In the genomic region with DNA sequence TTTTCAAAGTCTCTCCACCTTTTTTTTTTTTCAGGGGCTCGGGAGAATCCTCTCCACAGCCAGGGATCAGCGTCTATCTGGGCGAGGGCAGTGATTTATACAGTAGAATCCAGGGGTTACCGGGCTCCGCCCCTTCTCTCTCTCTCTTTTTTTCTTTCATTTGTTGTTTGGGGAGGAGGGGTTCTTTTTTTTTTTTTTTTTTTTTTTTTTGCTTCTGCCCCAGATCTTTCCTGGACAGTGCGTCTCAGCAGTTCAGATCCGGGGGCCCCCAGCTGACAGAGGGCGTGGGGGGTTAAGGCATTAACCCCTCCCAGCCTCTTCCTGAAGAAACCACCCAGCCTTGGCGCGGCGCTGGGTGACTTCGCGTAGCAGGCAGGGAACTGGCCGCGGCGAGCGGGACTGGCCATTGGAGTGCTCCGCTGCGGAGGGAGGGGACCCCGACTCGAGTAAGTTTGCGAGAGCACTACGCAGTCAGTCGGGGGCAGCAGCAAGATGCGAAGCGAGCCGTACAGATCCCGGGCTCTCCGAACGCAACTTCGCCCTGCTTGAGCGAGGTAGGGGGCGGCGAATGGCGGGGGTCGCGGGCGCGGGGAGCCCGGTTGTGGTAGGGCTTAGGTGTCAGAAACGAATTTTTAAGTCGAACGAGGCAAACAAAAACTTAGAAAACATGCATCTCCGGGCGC, we compare ENCODE assay signal across 8 cellular contexts. TPM values are rescaled to one million over a fixed set of nuclear protein-coding genes. Genes with fewer than 3 reads are reported as not detected.
DNase-seq lines count a peak whose midpoint lies in the region; ATAC-seq and TF ChIP-seq lines count a peak whose summit lies in the region.

A gene (plus strand): TSS at position 474 of the 683 bp plus-strand sequence. CDS start 1,966 bp downstream, outside the sequence.

- ATAC-seq in GM21723 (IDR thresholded peaks at IDR 0.05; ENCODE audit: unreplicated experiment), result peak; percentile 27
- ATAC-seq in activated CD8-positive, alpha-beta T cell treated with anti-CD3 and anti-CD28 coated beads for 36 hours, result peak; percentile 28

- POLR2A ChIA-PET in activated CD8-positive, alpha-beta T cell treated with anti-CD3 and anti-CD28 coated beads for 36 hours (lab: Charles Lee), result interaction anchor here (0.6 to 7.3 kb wide), 27 partner anchors 9 to 342 kb away, joined by 3 to 106 read pairs (median 5); a partner anchor contains a TSS

- no peaks in the 10 kb centered on the region for H3K9me3 ChIP-seq in ectodermal cell (ENCODE audit: control insufficient read depth, low read length)

- peaks cover 9% of the 10 kb centered on the region for H3K4me1 ChIP-seq in ectodermal cell (ENCODE audit: control insufficient read depth, insufficient read depth, low read length)

- H3K36me3 ChIP-seq in ectodermal cell (ENCODE audit: control insufficient read depth, insufficient read depth, low read length), result peaks cover 11% of the 10 kb centered on the region

- H3K27ac Mint-ChIP-seq in activated CD8-positive, alpha-beta T cell treated with anti-CD3 and anti-CD28 coated beads for 36 hours, result peak within 1 kb of the TSS; percentile 98

- WGBS in ectodermal cell, 2 experiments, result 0% methylated on average over 44 to 45 of the region's 45 CpGs

- DNase-seq in DMS53 (lab: John Stamatoyannopoulos, UW) (peak; percentile 75), LoVo (ENCODE audit: low spot score) (peak; percentile 16), lung microvascular endothelial cell (ENCODE audit: low read depth in 2 of 2) (peak; percentile 93 to 97), inferior parietal cortex (ENCODE audit: extremely low spot score) (no peak)
- DNase-seq in activated CD8-positive, alpha-beta T cell treated with anti-CD3 and anti-CD28 coated beads for 36 hours, result peak; percentile 81
- peak; percentile 59 to 71 (median 63) for DNase-seq in stimulated activated CD4-positive, alpha-beta T cell treated with anti-CD3 and anti-CD28 coated beads, TNF-alpha, amount 100 ng/mL, for 48 hours (ENCODE audit: low read depth in 3 of 3)

- H3K27me3 Mint-ChIP-seq in activated CD8-positive, alpha-beta T cell treated with anti-CD3 and anti-CD28 coated beads for 36 hours, result no peaks in the 10 kb centered on the region

- H3K4me3 Mint-ChIP-seq in activated CD8-positive, alpha-beta T cell treated with anti-CD3 and anti-CD28 coated beads for 36 hours, result peak within 1 kb of the TSS; percentile 86

- peaks cover 5% of the 10 kb centered on the region for H3K9me3 Mint-ChIP-seq in activated CD8-positive, alpha-beta T cell treated with anti-CD3 and anti-CD28 coated beads for 36 hours

- H3K4me1 Mint-ChIP-seq in activated CD8-positive, alpha-beta T cell treated with anti-CD3 and anti-CD28 coated beads for 36 hours (ENCODE audit: low read depth), result peaks cover 36% of the 10 kb centered on the region

- H3K27me3 ChIP-seq in ectodermal cell (ENCODE audit: control insufficient read depth, insufficient read depth, low read length, poor library complexity, severe bottlenecking), result peaks cover 29% of the 10 kb centered on the region

- CTCF ChIA-PET in activated CD8-positive, alpha-beta T cell treated with anti-CD3 and anti-CD28 coated beads for 36 hours (lab: Charles Lee), result interaction anchor here (1.0 to 15.6 kb wide), 10 partner anchors 16 to 115 kb away, joined by 3 to 301 read pairs (median 6); no protein-coding TSS in a partner anchor

- peak within 1 kb of the TSS; percentile 63 for H3K4me3 ChIP-seq in ectodermal cell (ENCODE audit: insufficient read depth, low read depth, low read length)

- TF ChIP-seq CTCF in activated CD8-positive, alpha-beta T cell treated with anti-CD3 and anti-CD28 coated beads for 36 hours (IDR thresholded peaks at IDR 0.05), result no peak

- H3K36me3 Mint-ChIP-seq in activated CD8-positive, alpha-beta T cell treated with anti-CD3 and anti-CD28 coated beads for 36 hours (ENCODE audit: low read depth), result peaks cover 49% of the 10 kb centered on the region

- intact Hi-C loops in activated CD8-positive, alpha-beta T cell treated with anti-CD3 and anti-CD28 coated beads for 36 hours (cut with micrococcal nuclease), result loop anchor here (1.0 to 5.0 kb wide), 4 partner anchors 100 to 309 kb away; no protein-coding TSS in a partner anchor

- peak within 1 kb of the TSS; percentile 80 for H3K27ac ChIP-seq in ectodermal cell (ENCODE audit: insufficient read depth, low read depth, low read length, poor library complexity, severe bottlenecking)

RNA-seq across cellular contexts. Expression of the gene that starts here (rescaled TPM):
- total RNA-seq in activated CD8-positive, alpha-beta T cell treated with anti-CD3 and anti-CD28 coated beads for 36 hours, result 10 to 100 TPM; 63.9 to 66.4 TPM
- 10.5 TPM for polyA plus RNA-seq in ectodermal cell (2013, experiment 1 of 4)
- 14.8 TPM for polyA plus RNA-seq in ectodermal cell (2013, experiment 2 of 4)
- 13.2 TPM for polyA plus RNA-seq in ectodermal cell (2013, experiment 3 of 4)
- 13.9 TPM for polyA plus RNA-seq in ectodermal cell (2013, experiment 4 of 4)
- total RNA-seq in lung microvascular endothelial cell, result 162 and 284 TPM in 2 replicates
